In the genomic region with DNA sequence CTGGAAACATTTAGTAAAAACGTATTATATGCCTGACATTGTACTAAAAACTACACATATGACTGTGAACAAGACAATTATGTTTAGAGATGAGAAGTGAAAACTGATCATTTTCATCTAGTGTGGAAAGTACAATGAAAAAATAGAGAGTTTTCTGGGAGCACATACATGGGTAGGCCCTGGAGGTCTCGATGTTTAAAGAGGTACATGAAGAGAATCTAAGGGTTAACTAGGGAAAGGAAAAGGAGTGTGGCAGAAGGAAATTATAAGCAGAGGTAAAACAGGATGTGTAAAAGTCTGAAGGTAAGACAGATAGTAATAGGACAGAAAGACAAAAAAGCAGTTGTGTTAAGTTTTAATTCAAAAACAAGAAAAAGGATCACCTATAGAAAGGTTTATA, we compare ENCODE assay signal across 16 cellular contexts.
A peak's percentile ranks its signal among the peaks of the same experiment; 100 is the strongest.
DNase-seq lines count a peak whose midpoint lies in the region; ATAC-seq and TF ChIP-seq lines count a peak whose summit lies in the region.
"Had no signal": no experiment of that assay in that cellular context is flagged by ENCODE, and none has a peak within 500 bp of the region (broad histone marks: within the 10 kb centered on the region; RNA-seq: fewer than 3 reads in every experiment).

No MANE protein-coding gene starts in this region.

- H3K4me3 Mint-ChIP-seq in activated CD4-positive, alpha-beta T cell treated with anti-CD3 and anti-CD28 coated beads, Interleukin-2, amount 10 ng/mL, durations not matched to agents 24 days and 14 days: no peak overlapping the region
- H3K4me3 Mint-ChIP-seq in MCF 10A (ENCODE audit: unreplicated experiment): no peak overlapping the region
- no peak overlapping the region for H3K4me3 Mint-ChIP-seq in endothelial cell (ENCODE audit: unreplicated experiment)
- H3K4me3 Mint-ChIP-seq: CD8-positive, alpha-beta memory T cell had no signal

- H4K20me1 ChIP-seq in mammary epithelial cell (ENCODE audit: insufficient read depth, low read length): no peaks in the 10 kb centered on the region
- H4K20me1 ChIP-seq: BLaER1 had no signal

- intact Hi-C loops in activated CD4-positive, alpha-beta T cell treated with anti-CD3 and anti-CD28 coated beads, Interleukin-2, amount 10 ng/mL, durations not matched to agents 24 days and 14 days (cut with micrococcal nuclease): no loop called here
- intact Hi-C loops in MCF 10A (cut with micrococcal nuclease) (loop anchor here (10.0 kb wide), 1 partner anchor 117 kb away; the partner anchor contains the start of gene USP32), mammary epithelial cell (cut with micrococcal nuclease) (no loop called here), dorsolateral prefrontal cortex (cut with DNase I) (no loop called here)

- 96% methylated on average over 2 of the region's 2 CpGs for WGBS in mammary epithelial cell (ENCODE audit: low coverage, missing lambda C conversion rate)

- no peak overlapping the region for H3K4me2 ChIP-seq in mammary epithelial cell (ENCODE audit: insufficient read depth, low read depth, low read length)
- H3K4me2 ChIP-seq: BLaER1 had no signal

- peaks cover 6% of the 10 kb centered on the region for H3K79me2 ChIP-seq in mammary epithelial cell (ENCODE audit: insufficient read depth, low read length)

- H3K36me3 Mint-ChIP-seq in activated CD4-positive, alpha-beta T cell treated with anti-CD3 and anti-CD28 coated beads, Interleukin-2, amount 10 ng/mL, durations not matched to agents 24 days and 14 days (ENCODE audit: low read depth): peaks cover 5% of the 10 kb centered on the region
- peaks cover 10% of the 10 kb centered on the region for H3K36me3 Mint-ChIP-seq in MCF 10A (ENCODE audit: insufficient read depth, unreplicated experiment)
- H3K36me3 Mint-ChIP-seq in endothelial cell (ENCODE audit: low read depth, unreplicated experiment): no peaks in the 10 kb centered on the region

- POLR2A ChIA-PET in MCF 10A (lab: Yijun Ruan, JAX): no interaction called here

- TF ChIP-seq CTCF in MCF 10A (IDR thresholded peaks at IDR 0.05; ENCODE audit: unreplicated experiment): no peak
- no peak for TF ChIP-seq CTCF in mammary epithelial cell (conservative IDR thresholded peaks at IDR 0.05 in 1 of 2, IDR thresholded peaks at IDR 0.05 in 1 of 2; ENCODE audit: extremely low read depth in 1 of 2, insufficient read depth in 1 of 2, low read depth in 1 of 2, low read length in 2 of 2)
- TF ChIP-seq CTCF in endothelial cell (IDR thresholded peaks at IDR 0.05; ENCODE audit: unreplicated experiment): no peak
- TF ChIP-seq CTCF in dorsolateral prefrontal cortex (IDR thresholded peaks at IDR 0.05 in 54 of 56, conservative IDR thresholded peaks at IDR 0.05 in 2 of 56; ENCODE audit: low read depth in 1 of 56, partially characterized antibody in 56 of 56): no peak

- H2AFZ ChIP-seq in mammary epithelial cell (ENCODE audit: low read depth, low read length): no peak overlapping the region

- H3K9ac ChIP-seq in mammary epithelial cell (ENCODE audit: insufficient read depth, low read length): no peak overlapping the region
- H3K9ac ChIP-seq: BLaER1 had no signal

- no peaks in the 10 kb centered on the region for H3K27me3 Mint-ChIP-seq in activated CD4-positive, alpha-beta T cell treated with anti-CD3 and anti-CD28 coated beads, Interleukin-2, amount 10 ng/mL, durations not matched to agents 24 days and 14 days
- H3K27me3 Mint-ChIP-seq in MCF 10A (ENCODE audit: insufficient read depth, unreplicated experiment): no peaks in the 10 kb centered on the region
- no peaks in the 10 kb centered on the region for H3K27me3 Mint-ChIP-seq in endothelial cell (ENCODE audit: unreplicated experiment)
- H3K27me3 Mint-ChIP-seq: CD8-positive, alpha-beta memory T cell had no signal

- no peak for DNase-seq in activated CD4-positive, alpha-beta T cell treated with anti-CD3 and anti-CD28 coated beads, Interleukin-2, amount 10 ng/mL, durations not matched to agents 24 days and 14 days
- DNase-seq in activated CD4-positive, alpha-beta T cell treated with anti-CD3 and anti-CD28 coated beads for 48 hours: no peak
- DNase-seq in MCF 10A (ENCODE audit: unreplicated experiment) (no peak), mammary epithelial cell (no peak), endothelial cell (ENCODE audit: low spot score) (no peak), dorsolateral prefrontal cortex (no peak)
- DNase-seq in NK-92 treated with Interleukin-12 subunit alpha and Interleukin-12 subunit beta, amount 100 ng/mL, for 24 hours (lab: John Stamatoyannopoulos, UW): no peak
- DNase-seq: AML-193; Caco-2; CD8-positive, alpha-beta memory T cell; DND-41; GDM1; HCEC 1CT had no signal

- H3K27me3 ChIP-seq in mammary epithelial cell (ENCODE audit: insufficient read depth, low read length) (no peaks in the 10 kb centered on the region), dorsolateral prefrontal cortex (no peaks in the 10 kb centered on the region)
- H3K27me3 ChIP-seq: BLaER1 had no signal

- no peak overlapping the region for H3K4me3 ChIP-seq in mammary epithelial cell (replicated peaks in 1 of 3; ENCODE audit: insufficient read depth in 1 of 3, low read depth in 2 of 3, low read length in 3 of 3)
- no peak overlapping the region for H3K4me3 ChIP-seq in dorsolateral prefrontal cortex
- H3K4me3 ChIP-seq: BLaER1 had no signal

- H3K9me3 Mint-ChIP-seq in activated CD4-positive, alpha-beta T cell treated with anti-CD3 and anti-CD28 coated beads, Interleukin-2, amount 10 ng/mL, durations not matched to agents 24 days and 14 days: no peaks in the 10 kb centered on the region
- H3K9me3 Mint-ChIP-seq in MCF 10A (ENCODE audit: unreplicated experiment) (no peaks in the 10 kb centered on the region), endothelial cell (ENCODE audit: unreplicated experiment) (no peaks in the 10 kb centered on the region)
- H3K9me3 Mint-ChIP-seq: CD8-positive, alpha-beta memory T cell had no signal

- H3K27ac ChIP-seq in mammary epithelial cell (ENCODE audit: insufficient read depth, low read depth, low read length) (no peak overlapping the region), dorsolateral prefrontal cortex (peak overlapping the region in 1 of 59 donors; percentile 60)
- H3K27ac ChIP-seq: 22Rv1, BLaER1 had no signal

- CTCF ChIA-PET in MCF 10A (lab: Yijun Ruan, JAX) (no interaction called here), mammary epithelial cell (lab: Charles Lee; ENCODE audit: low non-redundant PET) (no interaction called here)

- H3K27ac Mint-ChIP-seq in activated CD4-positive, alpha-beta T cell treated with anti-CD3 and anti-CD28 coated beads, Interleukin-2, amount 10 ng/mL, durations not matched to agents 24 days and 14 days: peak overlapping the region; percentile 17
- peak overlapping the region; percentile 0 for H3K27ac Mint-ChIP-seq in MCF 10A (ENCODE audit: low read depth, unreplicated experiment)
- peak overlapping the region; percentile 5 for H3K27ac Mint-ChIP-seq in endothelial cell (ENCODE audit: unreplicated experiment)

- dilution Hi-C loops in mammary epithelial cell (cut with HindIII; ENCODE audit: low sequenced_read_pairs): no loop called here

- H3K4me1 ChIP-seq in mammary epithelial cell (ENCODE audit: insufficient read depth, low read length): peaks cover 3% of the 10 kb centered on the region
- H3K4me1 ChIP-seq: BLaER1, Caco-2 had no signal

- H3K4me1 Mint-ChIP-seq in activated CD4-positive, alpha-beta T cell treated with anti-CD3 and anti-CD28 coated beads, Interleukin-2, amount 10 ng/mL, durations not matched to agents 24 days and 14 days: peaks cover 5% of the 10 kb centered on the region
- H3K4me1 Mint-ChIP-seq in MCF 10A (ENCODE audit: insufficient read depth, unreplicated experiment): peaks cover 12% of the 10 kb centered on the region
- peaks cover 22% of the 10 kb centered on the region for H3K4me1 Mint-ChIP-seq in endothelial cell (ENCODE audit: unreplicated experiment)

- H3K36me3 ChIP-seq in mammary epithelial cell (ENCODE audit: insufficient read depth, low read length): peaks cover 2% of the 10 kb centered on the region

- in situ Hi-C loops in mammary epithelial cell (cut with MboI; ENCODE audit: low sequenced_read_pairs in 2 of 2): no loop called here

- no peaks in the 10 kb centered on the region for H3K9me3 ChIP-seq in mammary epithelial cell (replicated peaks; ENCODE audit: insufficient read depth, low read length)
- H3K9me3 ChIP-seq: BLaER1, Caco-2 had no signal

- no peak for ATAC-seq in HG03108 (IDR thresholded peaks at IDR 0.05; ENCODE audit: unreplicated experiment)

- BruUV-seq in MCF 10A (replicated peaks; lab: Mats Ljungman, UMichigan) (no TSS peak), mammary epithelial cell (replicated peaks; lab: Mats Ljungman, UMichigan) (no TSS peak)
